ENCODE assay signal across 15 cellular contexts in the genomic region with DNA sequence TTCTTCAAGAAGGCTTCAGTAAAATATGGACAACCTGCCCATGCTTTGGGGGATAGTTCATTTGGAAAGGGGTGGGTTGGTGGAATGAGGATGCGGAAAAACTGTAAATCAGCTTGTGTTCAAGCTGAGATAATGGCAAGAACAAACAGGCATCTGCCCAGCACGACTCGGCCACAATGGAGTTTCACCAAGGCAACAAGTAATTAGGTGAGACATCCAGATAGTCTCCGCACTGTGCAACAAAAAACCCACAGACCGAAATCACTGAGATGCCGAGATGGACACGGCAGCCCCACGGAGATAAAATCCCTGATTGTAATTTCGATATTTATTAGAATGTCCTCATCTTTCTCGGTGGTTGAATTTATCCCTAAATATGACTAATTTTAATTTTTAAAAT.
DNase-seq lines count a peak whose midpoint lies in the region; ATAC-seq and TF ChIP-seq lines count a peak whose summit lies in the region.
"Had no signal": no experiment of that assay in that cellular context is flagged by ENCODE, and none has a peak within 500 bp of the region (broad histone marks: within the 10 kb centered on the region; RNA-seq: fewer than 3 reads in every experiment).

No MANE protein-coding gene starts in this region.

- no peaks in the 10 kb centered on the region for H3K9me2 ChIP-seq in GM23338 (ENCODE audit: insufficient read depth)

- H3K9me3 Mint-ChIP-seq in GM23338: no peaks in the 10 kb centered on the region; the same call in 2 of the 3 replicates
- H3K9me3 Mint-ChIP-seq: H9 had no signal

- no peak overlapping the region for H3K4me3 Mint-ChIP-seq in GM23338
- H3K4me3 Mint-ChIP-seq: H9 had no signal

- H3K4me1 ChIP-seq in esophagus muscularis mucosa: no peaks in the 10 kb centered on the region
- H3K4me1 ChIP-seq in sigmoid colon: no peaks in the 10 kb centered on the region
- no peaks in the 10 kb centered on the region for H3K4me1 ChIP-seq in Peyer's patch
- no peaks in the 10 kb centered on the region for H3K4me1 ChIP-seq in GM23338 (ENCODE audit: insufficient read depth)

- no peak for TF ChIP-seq CTCF in esophagus muscularis mucosa (IDR thresholded peaks at IDR 0.05)
- TF ChIP-seq CTCF in sigmoid colon (IDR thresholded peaks at IDR 0.05): no peak
- TF ChIP-seq CTCF in Peyer's patch (IDR thresholded peaks at IDR 0.05): no peak
- no peak for TF ChIP-seq CTCF in GM23338 (conservative IDR thresholded peaks at IDR 0.05; ENCODE audit: low read depth in 2 of 2)

- H3K4me3 ChIP-seq in esophagus muscularis mucosa (no peak overlapping the region), sigmoid colon (no peak overlapping the region), Peyer's patch (no peak overlapping the region), GM23338 (no peak overlapping the region)
- H3K4me3 ChIP-seq: SK-N-MC had no signal

- H3K9me3 ChIP-seq in esophagus muscularis mucosa (no peaks in the 10 kb centered on the region), sigmoid colon (no peaks in the 10 kb centered on the region), Peyer's patch (no peaks in the 10 kb centered on the region)

- H3K36me3 Mint-ChIP-seq in GM23338 (ENCODE audit: low read depth): no peaks in the 10 kb centered on the region

- no peaks in the 10 kb centered on the region for H4K20me1 ChIP-seq in GM23338 (replicated peaks; ENCODE audit: insufficient read depth)

- H3K79me2 ChIP-seq in GM23338 (replicated peaks; ENCODE audit: insufficient read depth): no peaks in the 10 kb centered on the region

- H3K4me2 ChIP-seq in GM23338: no peak overlapping the region

- TF ChIP-seq POLR2A in esophagus muscularis mucosa (IDR thresholded peaks at IDR 0.05; ENCODE audit: low read depth) (no peak), sigmoid colon (IDR thresholded peaks at IDR 0.05) (no peak), Peyer's patch (IDR thresholded peaks at IDR 0.05) (no peak)

- no peak for ATAC-seq in GM23338

- no peak overlapping the region for H3K27ac Mint-ChIP-seq in GM23338
- H3K27ac Mint-ChIP-seq: H9 had no signal

- H3K27me3 ChIP-seq in esophagus muscularis mucosa: peaks cover 0 to 21% (median 0%) of the 10 kb centered on the region in 4 donors
- H3K27me3 ChIP-seq in sigmoid colon: peaks cover 0 to 12% (median 0%) of the 10 kb centered on the region in 3 donors
- H3K27me3 ChIP-seq in Peyer's patch: no peaks in the 10 kb centered on the region
- no peaks in the 10 kb centered on the region for H3K27me3 ChIP-seq in GM23338 (ENCODE audit: insufficient read depth)

- H3K36me3 ChIP-seq in esophagus muscularis mucosa (no peaks in the 10 kb centered on the region), sigmoid colon (no peaks in the 10 kb centered on the region), Peyer's patch (no peaks in the 10 kb centered on the region), GM23338 (ENCODE audit: insufficient read depth) (peaks cover 5% of the 10 kb centered on the region)

- H2AFZ ChIP-seq in GM23338: no peak overlapping the region

- intact Hi-C loops in esophagus muscularis mucosa (cut with DNase I) (no loop called here), sigmoid colon (cut with DNase I) (no loop called here)

- DNase-seq in DMS153 (lab: John Stamatoyannopoulos, UW) (peak; percentile 82), NCI-H146 (lab: John Stamatoyannopoulos, UW) (peak; percentile 71), NCI-H69 (lab: John Stamatoyannopoulos, UW) (peak; percentile 93), esophagus muscularis mucosa (ENCODE audit: extremely low spot score) (peak; percentile 57), sigmoid colon (no peak), Peyer's patch (no peak), GM23338 (ENCODE audit: low spot score) (no peak)
- DNase-seq: C1 segment of cervical spinal cord, H9, MM.1S, NCI-H1105 treated with DMSO at 0.1 percent for 48 hours, NCI-H2227 treated with DMSO at 0.1 percent for 48 hours, NCI-H82, Right ventricle myocardium superior had no signal

- H3F3A ChIP-seq in GM23338 (replicated peaks; ENCODE audit: low read depth): no peaks in the 10 kb centered on the region

- peaks cover 8% of the 10 kb centered on the region for H3K27me3 Mint-ChIP-seq in GM23338 (ENCODE audit: insufficient read depth, low read depth, poor library complexity)

- peaks cover 37% of the 10 kb centered on the region for H3K4me1 Mint-ChIP-seq in GM23338

- no peak for TF ChIP-seq EP300 in esophagus muscularis mucosa (IDR thresholded peaks at IDR 0.05)
- no peak for TF ChIP-seq EP300 in sigmoid colon (IDR thresholded peaks at IDR 0.05)

- WGBS in esophagus muscularis mucosa: 86% methylated on average over 10 of the region's 10 CpGs
- WGBS in sigmoid colon, 2 donors: 81 to 84% methylated on average over 10 of the region's 10 CpGs

- H3K27ac ChIP-seq in esophagus muscularis mucosa (replicated peaks in 1 of 4) (no peak overlapping the region), sigmoid colon (no peak overlapping the region), Peyer's patch (no peak overlapping the region), GM23338 (ENCODE audit: low read depth) (no peak overlapping the region)
- H3K27ac ChIP-seq: SK-N-MC had no signal

TF ChIP-seq in GM23338, 12 proteins besides CTCF, POLR2A, EP300 and RAD21 (continues in another document):
- no peak for TF ChIP-seq ZNF114 (CRISPR knock-in tag; IDR thresholded peaks at IDR 0.05)
- TF ChIP-seq, protein P1, sequence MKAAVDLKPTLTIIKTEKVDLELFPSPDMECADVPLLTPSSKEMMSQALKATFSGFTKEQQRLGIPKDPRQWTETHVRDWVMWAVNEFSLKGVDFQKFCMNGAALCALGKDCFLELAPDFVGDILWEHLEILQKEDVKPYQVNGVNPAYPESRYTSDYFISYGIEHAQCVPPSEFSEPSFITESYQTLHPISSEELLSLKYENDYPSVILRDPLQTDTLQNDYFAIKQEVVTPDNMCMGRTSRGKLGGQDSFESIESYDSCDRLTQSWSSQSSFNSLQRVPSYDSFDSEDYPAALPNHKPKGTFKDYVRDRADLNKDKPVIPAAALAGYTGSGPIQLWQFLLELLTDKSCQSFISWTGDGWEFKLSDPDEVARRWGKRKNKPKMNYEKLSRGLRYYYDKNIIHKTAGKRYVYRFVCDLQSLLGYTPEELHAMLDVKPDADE (IDR thresholded peaks at IDR 0.05): no peak
- TF ChIP-seq, protein P2, sequence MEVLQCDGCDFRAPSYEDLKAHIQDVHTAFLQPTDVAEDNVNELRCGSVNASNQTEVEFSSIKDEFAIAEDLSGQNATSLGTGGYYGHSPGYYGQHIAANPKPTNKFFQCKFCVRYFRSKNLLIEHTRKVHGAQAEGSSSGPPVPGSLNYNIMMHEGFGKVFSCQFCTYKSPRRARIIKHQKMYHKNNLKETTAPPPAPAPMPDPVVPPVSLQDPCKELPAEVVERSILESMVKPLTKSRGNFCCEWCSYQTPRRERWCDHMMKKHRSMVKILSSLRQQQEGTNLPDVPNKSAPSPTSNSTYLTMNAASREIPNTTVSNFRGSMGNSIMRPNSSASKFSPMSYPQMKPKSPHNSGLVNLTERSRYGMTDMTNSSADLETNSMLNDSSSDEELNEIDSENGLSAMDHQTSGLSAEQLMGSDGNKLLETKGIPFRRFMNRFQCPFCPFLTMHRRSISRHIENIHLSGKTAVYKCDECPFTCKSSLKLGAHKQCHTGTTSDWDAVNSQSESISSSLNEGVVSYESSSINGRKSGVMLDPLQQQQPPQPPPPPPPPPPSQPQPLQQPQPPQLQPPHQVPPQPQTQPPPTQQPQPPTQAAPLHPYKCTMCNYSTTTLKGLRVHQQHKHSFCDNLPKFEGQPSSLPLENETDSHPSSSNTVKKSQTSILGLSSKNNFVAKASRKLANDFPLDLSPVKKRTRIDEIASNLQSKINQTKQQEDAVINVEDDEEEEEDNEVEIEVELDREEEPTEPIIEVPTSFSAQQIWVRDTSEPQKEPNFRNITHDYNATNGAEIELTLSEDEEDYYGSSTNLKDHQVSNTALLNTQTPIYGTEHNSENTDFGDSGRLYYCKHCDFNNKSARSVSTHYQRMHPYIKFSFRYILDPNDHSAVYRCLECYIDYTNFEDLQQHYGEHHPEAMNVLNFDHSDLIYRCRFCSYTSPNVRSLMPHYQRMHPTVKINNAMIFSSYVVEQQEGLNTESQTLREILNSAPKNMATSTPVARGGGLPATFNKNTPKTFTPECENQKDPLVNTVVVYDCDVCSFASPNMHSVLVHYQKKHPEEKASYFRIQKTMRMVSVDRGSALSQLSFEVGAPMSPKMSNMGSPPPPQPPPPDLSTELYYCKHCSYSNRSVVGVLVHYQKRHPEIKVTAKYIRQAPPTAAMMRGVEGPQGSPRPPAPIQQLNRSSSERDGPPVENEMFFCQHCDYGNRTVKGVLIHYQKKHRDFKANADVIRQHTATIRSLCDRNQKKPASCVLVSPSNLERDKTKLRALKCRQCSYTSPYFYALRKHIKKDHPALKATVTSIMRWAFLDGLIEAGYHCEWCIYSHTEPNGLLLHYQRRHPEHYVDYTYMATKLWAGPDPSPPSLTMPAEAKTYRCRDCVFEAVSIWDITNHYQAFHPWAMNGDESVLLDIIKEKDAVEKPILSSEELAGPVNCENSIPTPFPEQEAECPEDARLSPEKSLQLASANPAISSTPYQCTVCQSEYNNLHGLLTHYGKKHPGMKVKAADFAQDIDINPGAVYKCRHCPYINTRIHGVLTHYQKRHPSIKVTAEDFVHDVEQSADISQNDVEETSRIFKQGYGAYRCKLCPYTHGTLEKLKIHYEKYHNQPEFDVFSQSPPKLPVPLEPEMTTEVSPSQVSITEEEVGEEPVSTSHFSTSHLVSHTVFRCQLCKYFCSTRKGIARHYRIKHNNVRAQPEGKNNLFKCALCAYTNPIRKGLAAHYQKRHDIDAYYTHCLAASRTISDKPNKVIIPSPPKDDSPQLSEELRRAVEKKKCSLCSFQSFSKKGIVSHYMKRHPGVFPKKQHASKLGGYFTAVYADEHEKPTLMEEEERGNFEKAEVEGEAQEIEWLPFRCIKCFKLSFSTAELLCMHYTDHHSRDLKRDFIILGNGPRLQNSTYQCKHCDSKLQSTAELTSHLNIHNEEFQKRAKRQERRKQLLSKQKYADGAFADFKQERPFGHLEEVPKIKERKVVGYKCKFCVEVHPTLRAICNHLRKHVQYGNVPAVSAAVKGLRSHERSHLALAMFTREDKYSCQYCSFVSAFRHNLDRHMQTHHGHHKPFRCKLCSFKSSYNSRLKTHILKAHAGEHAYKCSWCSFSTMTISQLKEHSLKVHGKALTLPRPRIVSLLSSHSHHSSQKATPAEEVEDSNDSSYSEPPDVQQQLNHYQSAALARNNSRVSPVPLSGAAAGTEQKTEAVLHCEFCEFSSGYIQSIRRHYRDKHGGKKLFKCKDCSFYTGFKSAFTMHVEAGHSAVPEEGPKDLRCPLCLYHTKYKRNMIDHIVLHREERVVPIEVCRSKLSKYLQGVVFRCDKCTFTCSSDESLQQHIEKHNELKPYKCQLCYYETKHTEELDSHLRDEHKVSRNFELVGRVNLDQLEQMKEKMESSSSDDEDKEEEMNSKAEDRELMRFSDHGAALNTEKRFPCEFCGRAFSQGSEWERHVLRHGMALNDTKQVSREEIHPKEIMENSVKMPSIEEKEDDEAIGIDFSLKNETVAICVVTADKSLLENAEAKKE (CRISPR knock-in tag; IDR thresholded peaks at IDR 0.05): no peak
- no peak for TF ChIP-seq NANOG (IDR thresholded peaks at IDR 0.05; ENCODE audit: borderline replicate concordance)
- no peak for TF ChIP-seq ZNF331 (CRISPR knock-in tag; IDR thresholded peaks at IDR 0.05; ENCODE audit: low read depth)
- no peak for TF ChIP-seq EZH2 (IDR thresholded peaks at IDR 0.05; ENCODE audit: low read depth, unreplicated experiment)
- no peak for TF ChIP-seq POLR2AphosphoS5 (IDR thresholded peaks at IDR 0.05; ENCODE audit: low read depth)

Comparison
In these comparisons a context has a peak if more than half of its experiments do, and no peak if none do; other contexts are left out.
1. DNase-seq: peak in DMS153 (single experiment), NCI-H146 (single experiment), NCI-H69 (single experiment) and esophagus muscularis mucosa (single experiment); none in sigmoid colon (single experiment), Peyer's patch (0 of 3) and GM23338 (single experiment).